Comparison of ENCODE assay signal across 7 cellular contexts in genomic region chr3:16511561-16512434, GRCh38. TPM values are rescaled to one million over a fixed set of nuclear protein-coding genes. Genes with fewer than 3 reads are reported as not detected.
DNase-seq lines count a peak whose midpoint lies in the region; ATAC-seq and FAIRE-seq lines count a peak whose summit lies in the region.

No MANE protein-coding gene starts in this region.

- 23% methylated on average over 11 of the region's 11 CpGs for WGBS in right cardiac atrium

- intact Hi-C loops in right cardiac atrium (cut with DNase I): loop anchor here in 1 of 4 donors (10.0 kb wide), 2 partner anchors 137 to 217 kb away; no protein-coding TSS in a partner anchor

- peak overlapping the region; percentile 81 for H3K27ac ChIP-seq in right cardiac atrium (ENCODE audit: low read length)

- H3K4me3 ChIP-seq in right cardiac atrium (ENCODE audit: low read length): peak overlapping the region; percentile 64

- DNase-seq in RCC 7860 (ENCODE audit: low spot score) (peak; percentile 61), right cardiac atrium (peak; percentile 72 to 87 (median 75)), dedifferentiated amniotic fluid mesenchymal stem cell (ENCODE audit: extremely low spot score) (no peak)
- peak; percentile 76 for DNase-seq in activated naive CD4-positive, alpha-beta T cell treated with anti-CD3 and anti-CD28 coated beads, Interleukin-2, amount 50 U/mL, for 16 hours
- peak; percentile 56 to 70 for DNase-seq in stimulated activated CD4-positive, alpha-beta T cell treated with anti-CD3 and anti-CD28 coated beads, Interleukin-12 subunit alpha, Interleukin-12 subunit beta, amount 100 ng/mL, for 24 hours (ENCODE audit: low read depth in 2 of 2)

- peaks cover 15% of the 10 kb centered on the region for H3K4me1 ChIP-seq in right cardiac atrium (ENCODE audit: control insufficient read depth, insufficient read depth, low read length)

- peak; percentile 36 for FAIRE-seq in RCC 7860 (lab: Jason Lieb, UNC)

- H3K9me3 ChIP-seq in right cardiac atrium (ENCODE audit: control insufficient read depth, low read length): no peaks in the 10 kb centered on the region

- peak; percentile 50 for ATAC-seq in GM18868 (IDR thresholded peaks at IDR 0.05; ENCODE audit: unreplicated experiment)
- peak; percentile 38 for ATAC-seq in HG02884 (IDR thresholded peaks at IDR 0.05; ENCODE audit: unreplicated experiment)
- peak; percentile 54 to 74 for ATAC-seq in right cardiac atrium

- no peaks in the 10 kb centered on the region for H3K27me3 ChIP-seq in right cardiac atrium (ENCODE audit: control insufficient read depth, insufficient read depth)

RNA-seq across cellular contexts. Expression of gene RFTN1, which starts 1.7 kb away (rescaled TPM):
- total RNA-seq in right cardiac atrium: 10 to 100 TPM; 17.9 to 23.6 (median 20.6) TPM
- polyA plus RNA-seq in right cardiac atrium: 21.2 TPM
